In the genomic region with DNA sequence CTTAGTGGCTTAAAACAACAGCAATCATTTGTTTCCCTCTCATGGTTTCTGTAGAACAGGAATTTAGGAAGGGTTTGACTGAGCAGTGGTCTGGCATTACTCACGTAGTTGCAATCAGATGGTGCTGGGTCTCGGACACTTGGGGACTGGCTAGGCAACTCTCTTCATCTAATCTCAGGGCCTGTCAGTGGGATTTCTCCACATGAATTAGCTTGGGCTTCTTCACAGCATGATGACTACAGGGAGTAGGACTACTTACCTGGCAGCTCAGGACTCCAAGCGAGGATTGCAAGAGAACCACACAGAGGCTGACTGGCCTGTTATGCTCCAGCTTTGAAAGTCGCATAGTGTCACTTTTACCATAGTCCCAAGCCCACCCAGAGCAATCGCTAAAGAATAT, we compare ENCODE assay signal across 24 cellular contexts.
"Had no signal": no experiment of that assay in that cellular context is flagged by ENCODE, and none has a peak within 500 bp of the region (broad histone marks: within the 10 kb centered on the region; RNA-seq: fewer than 3 reads in every experiment).

No MANE protein-coding gene starts in this region.

- H3K4me2 ChIP-seq: hepatocyte had no signal

- H3K9me3 Mint-ChIP-seq: activated T-cell treated with anti-CD3 and anti-CD28 coated beads, Interleukin-2, amount 50 U/mL, for 4 hours; activated T-helper 2 cell treated with anti-CD3 and anti-CD28 coated beads, Interferon-gamma antibody, Interleukin-2, Interleukin-4, amounts not matched to agents 10 μg/mL and 5 μg/mL and 100 μg/mL, durations not matched to agents 14 hours and 24 hours and 36 hours; dendritic cell treated with granulocyte-macrophage colony-stimulating factor and Interleukin-4, amounts not matched to agents 40 ng/mL and 50 ng/mL, for 4 days; natural killer cell treated with Interleukin-12 subunit alpha and Interleukin-12 subunit beta and Interleukin-15 and Interleukin-18, amount 100 ng/mL, for 72 hours; stimulated activated effector memory CD8-positive, alpha-beta T cell treated with anti-CD3 and anti-CD28 coated beads, Interleukin-12 subunit alpha, Interleukin-12 subunit beta, amount 100 ng/mL, for 72 hours; stimulated activated naive CD8-positive, alpha-beta T cell treated with anti-CD3 and anti-CD28 coated beads, Interleukin-15, amount 100 ng/mL, for 72 hours had no signal

- H3K4me1 ChIP-seq: adrenal gland, psoas muscle had no signal

- H3K4me3 Mint-ChIP-seq: activated naive CD8-positive, alpha-beta T cell; activated T-cell treated with anti-CD3 and anti-CD28 coated beads, Interleukin-2, amount 50 U/mL, for 4 hours; dendritic cell treated with granulocyte-macrophage colony-stimulating factor and Interleukin-4, amounts not matched to agents 40 ng/mL and 50 ng/mL, for 4 days; mesothelial cell of epicardium; natural killer cell treated with Interleukin-12 subunit alpha and Interleukin-12 subunit beta and Interleukin-15 and Interleukin-18, amount 100 ng/mL, for 72 hours; stimulated activated effector memory CD8-positive, alpha-beta T cell treated with anti-CD3 and anti-CD28 coated beads, Interleukin-12 subunit alpha, Interleukin-12 subunit beta, amount 100 ng/mL, for 72 hours; stimulated activated naive CD8-positive, alpha-beta T cell treated with anti-CD3 and anti-CD28 coated beads, Interleukin-15, amount 100 ng/mL, for 72 hours had no signal

- ATAC-seq: activated T-cell treated with anti-CD3 and anti-CD28 coated beads, Interleukin-2, amount 50 U/mL, for 4 hours; foreskin keratinocyte; natural killer cell treated with Interleukin-12 subunit alpha and Interleukin-12 subunit beta and Interleukin-15 and Interleukin-18, amount 100 ng/mL, for 72 hours; psoas muscle; stimulated activated effector memory CD8-positive, alpha-beta T cell treated with anti-CD3 and anti-CD28 coated beads, Interleukin-12 subunit alpha, Interleukin-12 subunit beta, amount 100 ng/mL, for 72 hours; stimulated activated naive CD8-positive, alpha-beta T cell treated with anti-CD3 and anti-CD28 coated beads, Interleukin-15, amount 100 ng/mL, for 72 hours had no signal

- H3K4me3 ChIP-seq: adrenal gland, hepatocyte, ovary, psoas muscle, right atrium auricular region, tibial artery had no signal

- H3K9me3 ChIP-seq: ovary, psoas muscle, tibial artery had no signal

- H3K79me2 ChIP-seq: hepatocyte had no signal

- H3K27me3 ChIP-seq: adrenal gland, foreskin keratinocyte, hepatocyte, ovary, right atrium auricular region, tibial artery had no signal

- H3K27ac Mint-ChIP-seq: activated naive CD8-positive, alpha-beta T cell; activated T-helper 2 cell treated with anti-CD3 and anti-CD28 coated beads, Interferon-gamma antibody, Interleukin-2, Interleukin-4, amounts not matched to agents 10 μg/mL and 5 μg/mL and 100 μg/mL, durations not matched to agents 14 hours and 24 hours and 36 hours; dendritic cell treated with granulocyte-macrophage colony-stimulating factor and Interleukin-4, amounts not matched to agents 40 ng/mL and 50 ng/mL, for 4 days; mesothelial cell of epicardium; natural killer cell treated with Interleukin-12 subunit alpha and Interleukin-12 subunit beta and Interleukin-15 and Interleukin-18, amount 100 ng/mL, for 72 hours; stimulated activated effector memory CD8-positive, alpha-beta T cell treated with anti-CD3 and anti-CD28 coated beads, Interleukin-12 subunit alpha, Interleukin-12 subunit beta, amount 100 ng/mL, for 72 hours had no signal

- H2AFZ ChIP-seq: hepatocyte had no signal

- DNase-seq: activated CD4-positive, alpha-beta T cell treated with anti-CD3 and anti-CD28 coated beads for 4 hours; activated CD4-positive, alpha-beta T cell treated with anti-CD3 and anti-CD28 coated beads, Interleukin-2, amount 50 U/mL, for 48 hours; activated CD4-positive, CD25-positive, alpha-beta regulatory T cell; activated CD8-positive, alpha-beta memory T cell treated with anti-CD3 and anti-CD28 coated beads, Interleukin-2, amount 50 U/mL, for 48 hours; activated naive CD4-positive, alpha-beta T cell; activated T-cell treated with anti-CD3 and anti-CD28 coated beads, Interleukin-2, amount 50 U/mL, for 4 hours; adrenal gland; effector CD4-positive, alpha-beta T cell; erythroblast; foreskin keratinocyte; ovary; psoas muscle; stimulated activated CD4-positive, alpha-beta T cell treated with anti-CD3 and anti-CD28 coated beads, Interleukin-12 subunit alpha, Interleukin-12 subunit beta, amount 100 ng/mL, for 4 hours; stimulated activated naive CD8-positive, alpha-beta T cell treated with anti-CD3 and anti-CD28 coated beads, Interleukin-15, amount 100 ng/mL, for 72 hours; T1000; tibial artery had no signal

- H3K27me3 Mint-ChIP-seq: activated naive CD8-positive, alpha-beta T cell; dendritic cell treated with granulocyte-macrophage colony-stimulating factor and Interleukin-4, amounts not matched to agents 40 ng/mL and 50 ng/mL, for 4 days; natural killer cell treated with Interleukin-12 subunit alpha and Interleukin-12 subunit beta and Interleukin-15 and Interleukin-18, amount 100 ng/mL, for 72 hours; stimulated activated naive CD8-positive, alpha-beta T cell treated with anti-CD3 and anti-CD28 coated beads, Interleukin-15, amount 100 ng/mL, for 72 hours had no signal

- H3K36me3 ChIP-seq: adrenal gland, ovary, right atrium auricular region had no signal

- H3K27ac ChIP-seq: adrenal gland, foreskin keratinocyte, hepatocyte, ovary, psoas muscle, right atrium auricular region, tibial artery had no signal
